ENCODE assay signal across 8 cellular contexts in genomic region chr17:72556944-72557826, GRCh38.
A peak's percentile ranks its signal among the peaks of the same experiment; 100 is the strongest.
DNase-seq lines count a peak whose midpoint lies in the region; ATAC-seq and TF ChIP-seq lines count a peak whose summit lies in the region.

No MANE protein-coding gene starts in this region.

- DNase-seq in Caco-2 (peak; percentile 75 to 82), NB4 (ENCODE audit: low read depth) (peak; percentile 70), SKM-1 (lab: John Stamatoyannopoulos, UW; ENCODE audit: unreplicated experiment) (peak; percentile 12), cardiac muscle cell (ENCODE audit: low read depth in 1 of 2, low spot score in 1 of 2) (peak; percentile 71 to 86), sciatic nerve (ENCODE audit: low spot score) (peak; percentile 78)
- DNase-seq in activated naive CD4-positive, alpha-beta T cell treated with anti-CD3 and anti-CD28 coated beads, Interleukin-2, amount 50 U/mL, for 16 hours, result peak; percentile 54

- H3K4me3 Mint-ChIP-seq in Caco-2 (ENCODE audit: unreplicated experiment), result no peak overlapping the region

- H3K36me3 ChIP-seq in Caco-2 (ENCODE audit: control insufficient read depth, insufficient read depth, low read length) (no peaks in the 10 kb centered on the region), cardiac muscle cell (no peaks in the 10 kb centered on the region)

- H3K27ac ChIP-seq in cardiac muscle cell, result no peak overlapping the region

- TSS peak; percentile 28 for BruUV-seq in Caco-2 (replicated peaks; lab: Mats Ljungman, UMichigan)

- no peak overlapping the region for H3K27ac Mint-ChIP-seq in Caco-2 (ENCODE audit: unreplicated experiment)

- no peaks in the 10 kb centered on the region for H3K36me3 Mint-ChIP-seq in Caco-2 (ENCODE audit: insufficient read depth, unreplicated experiment)

- H3K27me3 ChIP-seq in Caco-2 (replicated peaks; ENCODE audit: control insufficient read depth, insufficient read depth, low read length) (no peaks in the 10 kb centered on the region), cardiac muscle cell (no peaks in the 10 kb centered on the region)

- POLR2A ChIA-PET in Caco-2 (lab: Charles Lee), result interaction anchor here (0.6 to 1.1 kb wide), 3 partner anchors 33 to 61 kb away, joined by 3 to 5 read pairs (median 4); no protein-coding TSS in a partner anchor

- CTCF ChIA-PET in Caco-2 (lab: Charles Lee), result interaction anchor here (0.6 to 1.7 kb wide), 55 partner anchors 8 to 1790 kb away, joined by 3 to 42 read pairs (median 4); partner anchors contain the start of genes SLC39A11, SOX9 and SSTR2

- no peaks in the 10 kb centered on the region for H3K9me3 Mint-ChIP-seq in Caco-2 (ENCODE audit: unreplicated experiment)

- no peak for TF ChIP-seq POLR2A in NB4 (IDR thresholded peaks at IDR 0.05; ENCODE audit: extremely low read depth, insufficient read length)

- intact Hi-C loops in Caco-2 (cut with micrococcal nuclease; ENCODE audit: unreplicated experiment), result no loop called here
- intact Hi-C loops in sciatic nerve (cut with DNase I), result no loop called here

- H3K4me3 ChIP-seq in Caco-2 (ENCODE audit: low read depth, low read length) (no peak overlapping the region), NB4 (ENCODE audit: low read depth, low read length) (no peak overlapping the region), cardiac muscle cell (no peak overlapping the region)

- no peaks in the 10 kb centered on the region for H3K4me1 ChIP-seq in Caco-2
- H3K4me1 ChIP-seq in cardiac muscle cell (ENCODE audit: low read depth), result peaks cover 10% of the 10 kb centered on the region

- H3K9me3 ChIP-seq in Caco-2, result no peaks in the 10 kb centered on the region
- no peaks in the 10 kb centered on the region for H3K9me3 ChIP-seq in cardiac muscle cell (ENCODE audit: low read depth)

- no peaks in the 10 kb centered on the region for H3K27me3 Mint-ChIP-seq in Caco-2 (ENCODE audit: insufficient read depth, unreplicated experiment)

- ATAC-seq in GM21723 (IDR thresholded peaks at IDR 0.05; ENCODE audit: unreplicated experiment) (peak; percentile 68), sciatic nerve (peak; percentile 71), GM21825 (IDR thresholded peaks at IDR 0.05; ENCODE audit: unreplicated experiment) (no peak)

- no peaks in the 10 kb centered on the region for H3K4me1 Mint-ChIP-seq in Caco-2 (ENCODE audit: low read depth, unreplicated experiment)

- TF ChIP-seq CTCF in Caco-2 (IDR thresholded peaks at IDR 0.05; ENCODE audit: insufficient read depth in 1 of 2, low read depth in 1 of 2, low read length in 1 of 2, severe bottlenecking in 1 of 2, unreplicated experiment in 1 of 2), result peak; percentile 82 to 90
- TF ChIP-seq CTCF in NB4 (IDR thresholded peaks at IDR 0.05; ENCODE audit: low read depth, low read length), result peak; percentile 76
- peak; percentile 79 for TF ChIP-seq CTCF in cardiac muscle cell (IDR thresholded peaks at IDR 0.05; ENCODE audit: low read depth, low read length)

Comparison
In these comparisons a context has a peak if more than half of its experiments do, and no peak if none do; other contexts are left out.
1. DNase-seq: peak in every context shown above with its lines; median percentile 78 in Caco-2; 78 in cardiac muscle cell; 78 in sciatic nerve; 70 in NB4; 54 in activated naive CD4-positive, alpha-beta T cell treated with anti-CD3 and anti-CD28 coated beads, Interleukin-2, amount 50 U/mL, for 16 hours; 12 in SKM-1.